1 cellular context compared by ENCODE assay signal in the genomic region with DNA sequence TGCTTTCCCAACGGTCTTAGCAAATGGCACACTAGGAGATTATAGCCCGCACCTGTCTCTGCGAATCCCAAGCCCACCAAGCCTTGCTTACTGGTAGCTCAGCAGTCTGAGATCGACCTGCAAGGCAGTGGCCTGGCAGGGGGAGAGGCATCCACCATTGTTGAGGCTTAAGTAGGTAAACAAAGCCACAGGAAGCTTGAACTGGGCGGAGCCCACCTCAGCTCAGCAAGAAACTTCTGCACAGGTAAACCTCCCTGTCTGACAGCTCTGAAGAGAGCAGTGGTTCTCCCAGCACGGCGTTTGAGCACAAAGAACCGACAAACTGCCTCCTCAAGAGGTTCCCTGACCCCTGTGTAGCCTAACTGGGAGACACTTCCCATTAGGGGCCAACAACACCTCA.
TF ChIP-seq lines count a peak whose summit lies in the region.

No MANE protein-coding gene starts in this region.

TF ChIP-seq in H1, 55 proteins besides CTCF, POLR2A, EP300 and RAD21 (continued from another document):
- TF ChIP-seq NRF1 (IDR thresholded peaks at IDR 0.05; ENCODE audit: low read depth, low read length), result no peak
- no peak for TF ChIP-seq HDAC2 (IDR thresholded peaks at IDR 0.05; ENCODE audit: borderline replicate concordance in 1 of 2, low read depth in 2 of 2, low read length in 2 of 2)
